Comparison of ENCODE assay signal across 2 cellular contexts in genomic region chrX:87526281-87526680, GRCh38.
TF ChIP-seq lines count a peak whose summit lies in the region.

No MANE protein-coding gene starts in this region.

TF ChIP-seq in GM23338, 12 proteins besides CTCF, POLR2A, EP300 and RAD21 (continued from another document):
- TF ChIP-seq EZH2phosphoT487 (IDR thresholded peaks at IDR 0.05; ENCODE audit: unreplicated experiment), result no peak
- no peak for TF ChIP-seq EZH2 (IDR thresholded peaks at IDR 0.05; ENCODE audit: low read depth, unreplicated experiment)
- TF ChIP-seq JUNB (IDR thresholded peaks at IDR 0.05; ENCODE audit: unreplicated experiment), result no peak
- TF ChIP-seq, protein P1, sequence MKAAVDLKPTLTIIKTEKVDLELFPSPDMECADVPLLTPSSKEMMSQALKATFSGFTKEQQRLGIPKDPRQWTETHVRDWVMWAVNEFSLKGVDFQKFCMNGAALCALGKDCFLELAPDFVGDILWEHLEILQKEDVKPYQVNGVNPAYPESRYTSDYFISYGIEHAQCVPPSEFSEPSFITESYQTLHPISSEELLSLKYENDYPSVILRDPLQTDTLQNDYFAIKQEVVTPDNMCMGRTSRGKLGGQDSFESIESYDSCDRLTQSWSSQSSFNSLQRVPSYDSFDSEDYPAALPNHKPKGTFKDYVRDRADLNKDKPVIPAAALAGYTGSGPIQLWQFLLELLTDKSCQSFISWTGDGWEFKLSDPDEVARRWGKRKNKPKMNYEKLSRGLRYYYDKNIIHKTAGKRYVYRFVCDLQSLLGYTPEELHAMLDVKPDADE (IDR thresholded peaks at IDR 0.05), result no peak
- TF ChIP-seq NANOG (IDR thresholded peaks at IDR 0.05; ENCODE audit: borderline replicate concordance), result no peak
- no peak for TF ChIP-seq CREB1 (CRISPR knock-in tag; IDR thresholded peaks at IDR 0.05; ENCODE audit: low read depth)
- no peak for TF ChIP-seq ZNF114 (CRISPR knock-in tag; IDR thresholded peaks at IDR 0.05)
- TF ChIP-seq ZNF462 (CRISPR knock-in tag; IDR thresholded peaks at IDR 0.05), result no peak
- no peak for TF ChIP-seq ZNF331 (CRISPR knock-in tag; IDR thresholded peaks at IDR 0.05; ENCODE audit: low read depth)

TF ChIP-seq in endothelial cell of umbilical vein, 7 proteins besides CTCF, POLR2A, EP300 and RAD21 (continued from another document):
- TF ChIP-seq MAX (IDR thresholded peaks at IDR 0.05; ENCODE audit: insufficient read depth, insufficient read length), result no peak
TF ChIP-seq in endothelial cell of umbilical vein: peak in this region for 0.
